Comparison of ENCODE assay signal across 9 cellular contexts in the genomic region with DNA sequence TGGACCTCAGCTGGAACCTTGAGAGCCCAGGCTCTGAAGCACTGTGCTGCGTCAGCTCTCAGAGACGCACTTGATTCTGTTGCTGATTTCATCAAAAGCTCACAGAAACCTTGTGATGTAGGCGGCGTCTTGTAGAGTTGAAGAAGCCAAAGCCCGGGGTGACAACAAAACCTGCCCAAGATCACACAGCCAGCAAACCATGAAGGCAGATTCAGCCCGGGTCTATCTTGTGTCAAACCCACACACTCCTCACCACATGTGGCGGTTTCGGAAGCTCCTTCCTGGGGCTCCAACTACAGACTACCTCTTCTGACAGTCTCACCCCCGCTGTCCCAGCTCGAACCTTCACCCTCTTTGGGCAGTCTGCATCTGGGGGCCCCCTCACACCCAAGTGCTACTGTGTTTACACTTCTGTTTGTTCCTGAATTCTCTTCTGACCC. TPM values are rescaled to one million over a fixed set of nuclear protein-coding genes. Genes with fewer than 3 reads are reported as not detected.
DNase-seq lines count a peak whose midpoint lies in the region; ATAC-seq and TF ChIP-seq lines count a peak whose summit lies in the region.
"Had no signal": no experiment of that assay in that cellular context is flagged by ENCODE, and none has a peak within 500 bp of the region (broad histone marks: within the 10 kb centered on the region; RNA-seq: fewer than 3 reads in every experiment).

No MANE protein-coding gene starts in this region.

- TF ChIP-seq CTCF in GM23338 (conservative IDR thresholded peaks at IDR 0.05; ENCODE audit: low read depth in 2 of 2) = no peak
- no peak for TF ChIP-seq CTCF in coronary artery (IDR thresholded peaks at IDR 0.05)

- H4K20me1 ChIP-seq in GM23338 (replicated peaks; ENCODE audit: insufficient read depth) = no peaks in the 10 kb centered on the region

- no peaks in the 10 kb centered on the region for H3K36me3 ChIP-seq in GM23338 (ENCODE audit: insufficient read depth)

- H3K27ac Mint-ChIP-seq in GM23338 (no peak overlapping the region), T-cell (peak overlapping the region; percentile 83 to 87)
- H3K27ac Mint-ChIP-seq in activated naive CD8-positive, alpha-beta T cell treated with anti-CD3 and anti-CD28 coated beads, Interleukin-2, amount 50 U/mL, for 24 hours = peak overlapping the region; percentile 69

- 0 out of 2 replicates have a peak overlapping the region, but pooled peaks have one; percentile 14 for H2AFZ ChIP-seq in GM23338

- H3K27me3 ChIP-seq in GM23338 (ENCODE audit: insufficient read depth) = no peaks in the 10 kb centered on the region

- H3K36me3 Mint-ChIP-seq in GM23338 (ENCODE audit: low read depth) (no peaks in the 10 kb centered on the region), T-cell (no peaks in the 10 kb centered on the region)
- no peaks in the 10 kb centered on the region for H3K36me3 Mint-ChIP-seq in activated naive CD8-positive, alpha-beta T cell treated with anti-CD3 and anti-CD28 coated beads, Interleukin-2, amount 50 U/mL, for 24 hours (ENCODE audit: low read depth)

- H3K9me2 ChIP-seq in GM23338 (ENCODE audit: insufficient read depth) = 0 out of 2 replicates have a peak, but pooled peaks cover 8% of the 10 kb centered on the region

- peaks cover under 1% of the 10 kb centered on the region; the same call in 1 of the 2 replicates for H3K4me1 ChIP-seq in GM23338 (ENCODE audit: insufficient read depth)

- POLR2A ChIA-PET in T-cell (lab: Charles Lee) = interaction anchor here (0.5 to 3.0 kb wide), 17 partner anchors 8 to 596 kb away, joined by 3 to 73 read pairs (median 4); partner anchors contain the start of genes TENT5C (in 1 of the 2) and TTF2 (in 1 of the 2)

- CTCF ChIA-PET in T-cell (lab: Charles Lee) = interaction anchor here (0.5 to 4.8 kb wide), 18 partner anchors 8 to 144 kb away, joined by 3 to 39 read pairs (median 4); partner anchors contain the start of gene TENT5C (in 1 of the 2)

- peaks cover 11% of the 10 kb centered on the region for H3K27me3 Mint-ChIP-seq in GM23338 (ENCODE audit: insufficient read depth, low read depth, poor library complexity)
- H3K27me3 Mint-ChIP-seq in T-cell = peaks cover 2% of the 10 kb centered on the region in 2 donors
- peaks cover 41% of the 10 kb centered on the region for H3K27me3 Mint-ChIP-seq in activated naive CD8-positive, alpha-beta T cell treated with anti-CD3 and anti-CD28 coated beads, Interleukin-2, amount 50 U/mL, for 24 hours

- H3K4me1 Mint-ChIP-seq in GM23338 = peaks cover 17% of the 10 kb centered on the region
- peaks cover 95 to 96% (median 96%) of the 10 kb centered on the region in 3 donors for H3K4me1 Mint-ChIP-seq in T-cell
- H3K4me1 Mint-ChIP-seq in activated naive CD8-positive, alpha-beta T cell treated with anti-CD3 and anti-CD28 coated beads, Interleukin-2, amount 50 U/mL, for 24 hours = peaks cover 94% of the 10 kb centered on the region

- DNase-seq in CD1c-positive myeloid dendritic cell (ENCODE audit: extremely low spot score) (peak; percentile 39), GM23338 (ENCODE audit: low spot score) (no peak), T-cell (peak; percentile 53 to 90 (median 84)), NCI-H187 (lab: John Stamatoyannopoulos, UW) (no peak), coronary artery (ENCODE audit: low spot score) (no peak), NCI-H774 (lab: John Stamatoyannopoulos, UW) (no peak)
- peak; percentile 71 for DNase-seq in activated naive CD8-positive, alpha-beta T cell treated with anti-CD3 and anti-CD28 coated beads, Interleukin-2, amount 50 U/mL, for 24 hours
- peak; percentile 55 for DNase-seq in stimulated activated CD8-positive, alpha-beta memory T cell treated with anti-CD3 and anti-CD28 coated beads, Interleukin-12 subunit alpha, Interleukin-12 subunit beta, amount 100 ng/mL, for 4 hours (ENCODE audit: low read depth)

- H3K27ac ChIP-seq in GM23338 (ENCODE audit: low read depth) (no peak overlapping the region), coronary artery (no peak overlapping the region)
- H3K27ac ChIP-seq: VCaP had no signal

- H3K4me3 Mint-ChIP-seq in GM23338 = no peak overlapping the region
- H3K4me3 Mint-ChIP-seq in T-cell = peak overlapping the region; percentile 51 to 77 (median 69)
- peak overlapping the region; percentile 53 for H3K4me3 Mint-ChIP-seq in activated naive CD8-positive, alpha-beta T cell treated with anti-CD3 and anti-CD28 coated beads, Interleukin-2, amount 50 U/mL, for 24 hours

- H3K4me3 ChIP-seq in GM23338 (no peak overlapping the region), coronary artery (no peak overlapping the region)

- H3K79me2 ChIP-seq in GM23338 (replicated peaks; ENCODE audit: insufficient read depth) = no peaks in the 10 kb centered on the region

- ATAC-seq in GM23338 = no peak
- ATAC-seq in T-cell (replicated peaks in 1 of 4) = peak; percentile 69 to 76 (median 72)
- peak; percentile 78 for ATAC-seq in activated naive CD8-positive, alpha-beta T cell treated with anti-CD3 and anti-CD28 coated beads, Interleukin-2, amount 50 U/mL, for 24 hours

- H3K9me3 Mint-ChIP-seq in GM23338 = peaks cover 4% of the 10 kb centered on the region; the same call in 2 of the 3 replicates
- H3K9me3 Mint-ChIP-seq in T-cell = peaks cover 0 to 2% (median 0%) of the 10 kb centered on the region in 3 donors
- no peaks in the 10 kb centered on the region for H3K9me3 Mint-ChIP-seq in activated naive CD8-positive, alpha-beta T cell treated with anti-CD3 and anti-CD28 coated beads, Interleukin-2, amount 50 U/mL, for 24 hours

- H3K4me2 ChIP-seq in GM23338 = no peak overlapping the region

- no peaks in the 10 kb centered on the region for H3F3A ChIP-seq in GM23338 (replicated peaks; ENCODE audit: low read depth)

TF ChIP-seq in GM23338, 12 proteins besides CTCF, POLR2A, EP300 and RAD21:
- TF ChIP-seq POLR2AphosphoS5 (IDR thresholded peaks at IDR 0.05; ENCODE audit: low read depth) (no peak), ZNF331 (CRISPR knock-in tag; IDR thresholded peaks at IDR 0.05; ENCODE audit: low read depth) (no peak), CREB1 (CRISPR knock-in tag; IDR thresholded peaks at IDR 0.05; ENCODE audit: low read depth) (no peak), JUNB (IDR thresholded peaks at IDR 0.05; ENCODE audit: unreplicated experiment) (no peak), ZNF114 (CRISPR knock-in tag; IDR thresholded peaks at IDR 0.05) (no peak), EZH2 (IDR thresholded peaks at IDR 0.05; ENCODE audit: low read depth, unreplicated experiment) (no peak)
- TF ChIP-seq, protein P1, sequence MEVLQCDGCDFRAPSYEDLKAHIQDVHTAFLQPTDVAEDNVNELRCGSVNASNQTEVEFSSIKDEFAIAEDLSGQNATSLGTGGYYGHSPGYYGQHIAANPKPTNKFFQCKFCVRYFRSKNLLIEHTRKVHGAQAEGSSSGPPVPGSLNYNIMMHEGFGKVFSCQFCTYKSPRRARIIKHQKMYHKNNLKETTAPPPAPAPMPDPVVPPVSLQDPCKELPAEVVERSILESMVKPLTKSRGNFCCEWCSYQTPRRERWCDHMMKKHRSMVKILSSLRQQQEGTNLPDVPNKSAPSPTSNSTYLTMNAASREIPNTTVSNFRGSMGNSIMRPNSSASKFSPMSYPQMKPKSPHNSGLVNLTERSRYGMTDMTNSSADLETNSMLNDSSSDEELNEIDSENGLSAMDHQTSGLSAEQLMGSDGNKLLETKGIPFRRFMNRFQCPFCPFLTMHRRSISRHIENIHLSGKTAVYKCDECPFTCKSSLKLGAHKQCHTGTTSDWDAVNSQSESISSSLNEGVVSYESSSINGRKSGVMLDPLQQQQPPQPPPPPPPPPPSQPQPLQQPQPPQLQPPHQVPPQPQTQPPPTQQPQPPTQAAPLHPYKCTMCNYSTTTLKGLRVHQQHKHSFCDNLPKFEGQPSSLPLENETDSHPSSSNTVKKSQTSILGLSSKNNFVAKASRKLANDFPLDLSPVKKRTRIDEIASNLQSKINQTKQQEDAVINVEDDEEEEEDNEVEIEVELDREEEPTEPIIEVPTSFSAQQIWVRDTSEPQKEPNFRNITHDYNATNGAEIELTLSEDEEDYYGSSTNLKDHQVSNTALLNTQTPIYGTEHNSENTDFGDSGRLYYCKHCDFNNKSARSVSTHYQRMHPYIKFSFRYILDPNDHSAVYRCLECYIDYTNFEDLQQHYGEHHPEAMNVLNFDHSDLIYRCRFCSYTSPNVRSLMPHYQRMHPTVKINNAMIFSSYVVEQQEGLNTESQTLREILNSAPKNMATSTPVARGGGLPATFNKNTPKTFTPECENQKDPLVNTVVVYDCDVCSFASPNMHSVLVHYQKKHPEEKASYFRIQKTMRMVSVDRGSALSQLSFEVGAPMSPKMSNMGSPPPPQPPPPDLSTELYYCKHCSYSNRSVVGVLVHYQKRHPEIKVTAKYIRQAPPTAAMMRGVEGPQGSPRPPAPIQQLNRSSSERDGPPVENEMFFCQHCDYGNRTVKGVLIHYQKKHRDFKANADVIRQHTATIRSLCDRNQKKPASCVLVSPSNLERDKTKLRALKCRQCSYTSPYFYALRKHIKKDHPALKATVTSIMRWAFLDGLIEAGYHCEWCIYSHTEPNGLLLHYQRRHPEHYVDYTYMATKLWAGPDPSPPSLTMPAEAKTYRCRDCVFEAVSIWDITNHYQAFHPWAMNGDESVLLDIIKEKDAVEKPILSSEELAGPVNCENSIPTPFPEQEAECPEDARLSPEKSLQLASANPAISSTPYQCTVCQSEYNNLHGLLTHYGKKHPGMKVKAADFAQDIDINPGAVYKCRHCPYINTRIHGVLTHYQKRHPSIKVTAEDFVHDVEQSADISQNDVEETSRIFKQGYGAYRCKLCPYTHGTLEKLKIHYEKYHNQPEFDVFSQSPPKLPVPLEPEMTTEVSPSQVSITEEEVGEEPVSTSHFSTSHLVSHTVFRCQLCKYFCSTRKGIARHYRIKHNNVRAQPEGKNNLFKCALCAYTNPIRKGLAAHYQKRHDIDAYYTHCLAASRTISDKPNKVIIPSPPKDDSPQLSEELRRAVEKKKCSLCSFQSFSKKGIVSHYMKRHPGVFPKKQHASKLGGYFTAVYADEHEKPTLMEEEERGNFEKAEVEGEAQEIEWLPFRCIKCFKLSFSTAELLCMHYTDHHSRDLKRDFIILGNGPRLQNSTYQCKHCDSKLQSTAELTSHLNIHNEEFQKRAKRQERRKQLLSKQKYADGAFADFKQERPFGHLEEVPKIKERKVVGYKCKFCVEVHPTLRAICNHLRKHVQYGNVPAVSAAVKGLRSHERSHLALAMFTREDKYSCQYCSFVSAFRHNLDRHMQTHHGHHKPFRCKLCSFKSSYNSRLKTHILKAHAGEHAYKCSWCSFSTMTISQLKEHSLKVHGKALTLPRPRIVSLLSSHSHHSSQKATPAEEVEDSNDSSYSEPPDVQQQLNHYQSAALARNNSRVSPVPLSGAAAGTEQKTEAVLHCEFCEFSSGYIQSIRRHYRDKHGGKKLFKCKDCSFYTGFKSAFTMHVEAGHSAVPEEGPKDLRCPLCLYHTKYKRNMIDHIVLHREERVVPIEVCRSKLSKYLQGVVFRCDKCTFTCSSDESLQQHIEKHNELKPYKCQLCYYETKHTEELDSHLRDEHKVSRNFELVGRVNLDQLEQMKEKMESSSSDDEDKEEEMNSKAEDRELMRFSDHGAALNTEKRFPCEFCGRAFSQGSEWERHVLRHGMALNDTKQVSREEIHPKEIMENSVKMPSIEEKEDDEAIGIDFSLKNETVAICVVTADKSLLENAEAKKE (CRISPR knock-in tag; IDR thresholded peaks at IDR 0.05) = no peak

RNA-seq across cellular contexts. Expression of gene TENT5C, which starts 50.4 kb away (rescaled TPM):
- 0.80 and 1.2 TPM in 2 replicates for total RNA-seq in GM23338 (2014; rRNA removed; shearing (Covaris generic))
- polyA plus RNA-seq in GM23338 (2016; fragmentation: Nextera tagmentation; extraction: Ambion mirVana) = 0.23 and 0.24 TPM in 2 replicates
- 100 to 1,000 TPM in 1 of 5 donors, 10 to 100 TPM in 2, 1 to 10 TPM in 2; 7.6 to 133 (median 11.2) TPM for total RNA-seq in T-cell

Comparison
In these comparisons a context has a peak if more than half of its experiments do, and no peak if none do; other contexts are left out.
1. DNase-seq: peak in CD1c-positive myeloid dendritic cell (single experiment), T-cell (34 of 34), activated naive CD8-positive, alpha-beta T cell treated with anti-CD3 and anti-CD28 coated beads, Interleukin-2, amount 50 U/mL, for 24 hours (single experiment) and stimulated activated CD8-positive, alpha-beta memory T cell treated with anti-CD3 and anti-CD28 coated beads, Interleukin-12 subunit alpha, Interleukin-12 subunit beta, amount 100 ng/mL, for 4 hours (single experiment); none in GM23338 (single experiment), NCI-H187 (0 of 2), coronary artery (single experiment) and NCI-H774 (single experiment).